ENCODE assay signal across 26 cellular contexts in the genomic region with DNA sequence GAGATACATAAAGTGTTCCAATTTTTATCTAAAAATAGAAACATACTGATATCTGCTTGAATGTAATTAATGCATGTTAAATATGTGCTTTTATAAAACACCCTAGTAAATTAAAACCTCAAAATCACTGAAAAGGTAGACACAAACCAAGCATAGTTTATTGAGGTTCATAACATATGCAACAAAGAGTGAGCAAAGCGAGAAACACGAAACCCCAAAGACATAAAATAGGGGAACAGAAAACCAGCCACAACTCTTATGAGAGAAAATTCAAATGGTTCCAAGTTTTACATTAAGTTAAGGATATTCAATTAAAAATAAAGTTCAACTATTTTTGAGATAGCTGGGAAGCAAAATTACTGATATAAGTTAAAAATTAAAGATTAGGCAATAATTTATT.
"Had no signal": no experiment of that assay in that cellular context is flagged by ENCODE, and none has a peak within 500 bp of the region (broad histone marks: within the 10 kb centered on the region; RNA-seq: fewer than 3 reads in every experiment).

No MANE protein-coding gene starts in this region.

- H3K9me3 Mint-ChIP-seq: activated naive CD8-positive, alpha-beta T cell treated with anti-CD3 and anti-CD28 coated beads, Interleukin-2, amount 10 ng/mL, durations not matched to agents 7 days and 5 days; activated T-cell treated with anti-CD3 and anti-CD28 coated beads, Interleukin-2, amount 50 U/mL, for 4 hours; activated T-helper 2 cell treated with anti-CD3 and anti-CD28 coated beads, Interferon-gamma antibody, Interleukin-2, Interleukin-4, amounts not matched to agents 10 μg/mL and 5 μg/mL and 100 μg/mL, durations not matched to agents 14 hours and 24 hours and 36 hours had no signal

- H3K27ac ChIP-seq: breast epithelium, gastrocnemius medialis, ovary, prostate gland, uterus had no signal

- H3K27me3 Mint-ChIP-seq: activated naive CD8-positive, alpha-beta T cell treated with anti-CD3 and anti-CD28 coated beads, Interleukin-2, amount 10 ng/mL, durations not matched to agents 7 days and 5 days; central memory CD8-positive, alpha-beta T cell; stimulated activated naive B cell treated with anti-CD40 and anti-IgM and Interleukin-4, amounts not matched to agents 10 μg/mL and 1 μg/mL and 100 μg/mL, for 72 hours had no signal

- H3K36me3 ChIP-seq: breast epithelium, gastrocnemius medialis, ovary, prostate gland, uterus had no signal

- H3K27ac Mint-ChIP-seq: activated CD4-positive, alpha-beta T cell treated with anti-CD3 and anti-CD28 coated beads for 36 hours; activated naive CD8-positive, alpha-beta T cell treated with anti-CD3 and anti-CD28 coated beads, Interleukin-2, amount 10 ng/mL, durations not matched to agents 7 days and 5 days; activated T-helper 2 cell treated with anti-CD3 and anti-CD28 coated beads, Interferon-gamma antibody, Interleukin-2, Interleukin-4, amounts not matched to agents 10 μg/mL and 5 μg/mL and 100 μg/mL, durations not matched to agents 14 hours and 24 hours and 36 hours; natural killer cell; stimulated activated naive B cell treated with anti-CD40 and anti-IgM and Interleukin-4, amounts not matched to agents 10 μg/mL and 1 μg/mL and 100 μg/mL, for 72 hours; WTC11 had no signal

- ATAC-seq: activated CD4-positive, alpha-beta T cell treated with anti-CD3 and anti-CD28 coated beads for 36 hours; activated T-cell treated with anti-CD3 and anti-CD28 coated beads, Interleukin-2, amount 50 U/mL, for 4 hours; gastrocnemius medialis; left ventricle myocardium superior; natural killer cell; stimulated activated naive B cell treated with anti-CD40 and anti-IgM and Interleukin-4, amounts not matched to agents 10 μg/mL and 1 μg/mL and 100 μg/mL, for 72 hours; WTC11 had no signal

- DNase-seq: activated CD4-positive, alpha-beta T cell treated with anti-CD3 and anti-CD28 coated beads for 36 hours; activated CD4-positive, alpha-beta T cell treated with anti-CD3 and anti-CD28 coated beads, Interleukin-2, amount 50 U/mL, for 48 hours; activated CD8-positive, alpha-beta memory T cell treated with anti-CD3 and anti-CD28 coated beads, Interleukin-2, amount 50 U/mL, for 48 hours; activated naive CD4-positive, alpha-beta T cell treated with Interleukin-2 at 50 U/mL for 16 hours; activated naive CD8-positive, alpha-beta T cell treated with anti-CD3 and anti-CD28 coated beads, Interleukin-2, amount 10 ng/mL, durations not matched to agents 7 days and 5 days; activated T-cell treated with anti-CD3 and anti-CD28 coated beads, Interleukin-2, amount 50 U/mL, for 4 hours; amniotic stem cell; effector memory CD4-positive, alpha-beta T cell; gastrocnemius medialis; hippocampal formation; left ventricle myocardium superior; mammary epithelial cell; midbrain; natural killer cell; ovary; stimulated activated CD4-positive, alpha-beta T cell treated with anti-CD3 and anti-CD28 coated beads, Interleukin-2, amount 100 ng/mL, for 48 hours; stimulated activated CD8-positive, alpha-beta memory T cell treated with anti-CD3 and anti-CD28 coated beads, Interleukin-4, amount 100 ng/mL, for 48 hours; stimulated activated naive B cell treated with anti-CD40 and anti-IgM and Interleukin-4, amounts not matched to agents 10 μg/mL and 1 μg/mL and 100 μg/mL, for 72 hours; trophoblast cell; uterus had no signal

- H3K27me3 ChIP-seq: breast epithelium, gastrocnemius medialis, ovary had no signal

- H3K4me1 ChIP-seq: breast epithelium, gastrocnemius medialis, prostate gland, uterus had no signal

- H3K4me3 Mint-ChIP-seq: activated CD4-positive, alpha-beta T cell treated with anti-CD3 and anti-CD28 coated beads for 36 hours; activated naive CD8-positive, alpha-beta T cell treated with anti-CD3 and anti-CD28 coated beads, Interleukin-2, amount 10 ng/mL, durations not matched to agents 7 days and 5 days; activated T-cell treated with anti-CD3 and anti-CD28 coated beads, Interleukin-2, amount 50 U/mL, for 4 hours; central memory CD8-positive, alpha-beta T cell; natural killer cell; stimulated activated naive B cell treated with anti-CD40 and anti-IgM and Interleukin-4, amounts not matched to agents 10 μg/mL and 1 μg/mL and 100 μg/mL, for 72 hours; WTC11 had no signal

- H3K4me1 Mint-ChIP-seq: activated CD4-positive, alpha-beta T cell treated with anti-CD3 and anti-CD28 coated beads for 36 hours; activated naive CD8-positive, alpha-beta T cell treated with anti-CD3 and anti-CD28 coated beads, Interleukin-2, amount 10 ng/mL, durations not matched to agents 7 days and 5 days; central memory CD8-positive, alpha-beta T cell; natural killer cell; stimulated activated naive B cell treated with anti-CD40 and anti-IgM and Interleukin-4, amounts not matched to agents 10 μg/mL and 1 μg/mL and 100 μg/mL, for 72 hours; WTC11 had no signal

- H3K4me3 ChIP-seq: breast epithelium, gastrocnemius medialis, ovary, prostate gland, uterus had no signal

- H3K36me3 Mint-ChIP-seq: activated naive CD8-positive, alpha-beta T cell treated with anti-CD3 and anti-CD28 coated beads, Interleukin-2, amount 10 ng/mL, durations not matched to agents 7 days and 5 days; natural killer cell; stimulated activated naive B cell treated with anti-CD40 and anti-IgM and Interleukin-4, amounts not matched to agents 10 μg/mL and 1 μg/mL and 100 μg/mL, for 72 hours; WTC11 had no signal

- FAIRE-seq: colon had no signal

- H3K9me3 ChIP-seq: breast epithelium, gastrocnemius medialis, ovary, prostate gland, uterus had no signal
